8 cellular contexts compared by ENCODE assay signal in the genomic region with DNA sequence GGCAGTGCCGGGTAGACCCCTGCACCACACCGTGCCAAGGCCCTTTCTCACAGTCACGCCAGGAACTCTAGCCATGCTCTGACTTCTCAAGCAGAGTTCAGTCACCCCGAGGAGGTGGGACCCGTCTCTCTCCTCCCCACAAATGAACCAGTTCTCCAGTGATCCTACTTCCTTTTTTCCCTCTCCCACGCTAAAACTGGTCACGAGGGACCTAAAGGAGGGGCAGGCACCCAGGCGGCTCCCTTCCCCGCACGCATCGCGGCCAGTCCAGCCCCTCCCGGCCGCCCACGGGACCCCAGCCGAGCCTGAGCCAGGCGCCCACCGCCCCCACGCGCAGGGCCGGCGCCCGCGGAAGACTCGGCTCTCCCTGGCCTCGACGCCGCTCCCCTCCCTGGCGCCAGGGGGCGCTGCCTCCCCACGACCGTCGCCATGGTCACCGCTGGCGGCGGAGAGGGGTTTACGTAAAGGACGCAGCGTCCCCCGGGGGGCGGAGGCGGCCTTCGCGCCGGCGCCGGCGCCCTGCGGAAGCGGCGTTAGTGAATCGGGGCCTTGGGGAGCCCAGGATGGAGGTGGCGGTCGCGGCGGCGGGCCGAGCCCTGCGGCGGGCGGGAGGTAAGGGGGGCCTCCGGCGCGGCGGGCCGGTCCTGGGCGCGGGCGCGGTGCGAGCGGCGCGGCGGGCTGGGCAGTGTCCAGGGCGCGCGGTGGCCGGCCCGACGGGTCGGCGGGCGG. TPM values are rescaled to one million over a fixed set of nuclear protein-coding genes. Genes with fewer than 3 reads are reported as not detected.
DNase-seq lines count a peak whose midpoint lies in the region; ATAC-seq and TF ChIP-seq lines count a peak whose summit lies in the region.

A gene with protein sequence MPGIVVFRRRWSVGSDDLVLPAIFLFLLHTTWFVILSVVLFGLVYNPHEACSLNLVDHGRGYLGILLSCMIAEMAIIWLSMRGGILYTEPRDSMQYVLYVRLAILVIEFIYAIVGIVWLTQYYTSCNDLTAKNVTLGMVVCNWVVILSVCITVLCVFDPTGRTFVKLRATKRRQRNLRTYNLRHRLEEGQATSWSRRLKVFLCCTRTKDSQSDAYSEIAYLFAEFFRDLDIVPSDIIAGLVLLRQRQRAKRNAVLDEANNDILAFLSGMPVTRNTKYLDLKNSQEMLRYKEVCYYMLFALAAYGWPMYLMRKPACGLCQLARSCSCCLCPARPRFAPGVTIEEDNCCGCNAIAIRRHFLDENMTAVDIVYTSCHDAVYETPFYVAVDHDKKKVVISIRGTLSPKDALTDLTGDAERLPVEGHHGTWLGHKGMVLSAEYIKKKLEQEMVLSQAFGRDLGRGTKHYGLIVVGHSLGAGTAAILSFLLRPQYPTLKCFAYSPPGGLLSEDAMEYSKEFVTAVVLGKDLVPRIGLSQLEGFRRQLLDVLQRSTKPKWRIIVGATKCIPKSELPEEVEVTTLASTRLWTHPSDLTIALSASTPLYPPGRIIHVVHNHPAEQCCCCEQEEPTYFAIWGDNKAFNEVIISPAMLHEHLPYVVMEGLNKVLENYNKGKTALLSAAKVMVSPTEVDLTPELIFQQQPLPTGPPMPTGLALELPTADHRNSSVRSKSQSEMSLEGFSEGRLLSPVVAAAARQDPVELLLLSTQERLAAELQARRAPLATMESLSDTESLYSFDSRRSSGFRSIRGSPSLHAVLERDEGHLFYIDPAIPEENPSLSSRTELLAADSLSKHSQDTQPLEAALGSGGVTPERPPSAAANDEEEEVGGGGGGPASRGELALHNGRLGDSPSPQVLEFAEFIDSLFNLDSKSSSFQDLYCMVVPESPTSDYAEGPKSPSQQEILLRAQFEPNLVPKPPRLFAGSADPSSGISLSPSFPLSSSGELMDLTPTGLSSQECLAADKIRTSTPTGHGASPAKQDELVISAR (plus strand): TSS at position 499 of the 729 bp plus-strand sequence. CDS start 39,765 bp downstream, outside the sequence.

- H3K27ac Mint-ChIP-seq in activated naive CD4-positive, alpha-beta T cell treated with anti-CD3 and anti-CD28 coated beads for 36 hours = no peak within 1 kb of the TSS
- H3K27ac Mint-ChIP-seq in glutamatergic neuron (ENCODE audit: unreplicated experiment) = no peak within 1 kb of the TSS
- H3K27ac Mint-ChIP-seq in osteocyte (ENCODE audit: unreplicated experiment) = no peak within 1 kb of the TSS

- no peaks in the 10 kb centered on the region for H3K36me3 Mint-ChIP-seq in activated naive CD4-positive, alpha-beta T cell treated with anti-CD3 and anti-CD28 coated beads for 36 hours (ENCODE audit: low read depth)
- no peaks in the 10 kb centered on the region for H3K36me3 Mint-ChIP-seq in glutamatergic neuron (ENCODE audit: unreplicated experiment)
- no peaks in the 10 kb centered on the region for H3K36me3 Mint-ChIP-seq in osteocyte (ENCODE audit: unreplicated experiment)

- H3K9ac ChIP-seq in HUES48 (ENCODE audit: low read depth, low read length) = no peak within 1 kb of the TSS

- H3K27me3 ChIP-seq in HUES48 (ENCODE audit: control insufficient read depth, insufficient read depth, low read length) (peaks cover 18% of the 10 kb centered on the region), RWPE2 (ENCODE audit: insufficient read depth, poor library complexity, severe bottlenecking) (peaks cover 37% of the 10 kb centered on the region), thymus (ENCODE audit: control insufficient read depth, insufficient read depth) (peaks cover 29% of the 10 kb centered on the region)

- peaks cover 3% of the 10 kb centered on the region for H3K4me1 Mint-ChIP-seq in activated naive CD4-positive, alpha-beta T cell treated with anti-CD3 and anti-CD28 coated beads for 36 hours (ENCODE audit: low read depth)
- peaks cover 27% of the 10 kb centered on the region for H3K4me1 Mint-ChIP-seq in glutamatergic neuron (ENCODE audit: low read depth, unreplicated experiment)
- H3K4me1 Mint-ChIP-seq in osteocyte (ENCODE audit: unreplicated experiment) = peaks cover 8% of the 10 kb centered on the region

- CTCF ChIA-PET in activated naive CD4-positive, alpha-beta T cell treated with anti-CD3 and anti-CD28 coated beads for 36 hours (lab: Charles Lee) = interaction anchor here (1.1 to 2.2 kb wide), 5 partner anchors 15 to 138 kb away, joined by 3 to 37 read pairs (median 6); no protein-coding TSS in a partner anchor

- peak within 1 kb of the TSS; percentile 40 for H3K27ac ChIP-seq in HUES48 (ENCODE audit: low read depth, low read length)
- H3K27ac ChIP-seq in RWPE2 (ENCODE audit: poor library complexity, severe bottlenecking) = no peak within 1 kb of the TSS
- no peak within 1 kb of the TSS for H3K27ac ChIP-seq in thymus (ENCODE audit: low read depth)

- H3K36me3 ChIP-seq in HUES48 (ENCODE audit: control insufficient read depth, insufficient read depth, low read length) (no peaks in the 10 kb centered on the region), RWPE2 (ENCODE audit: low read depth) (no peaks in the 10 kb centered on the region), thymus (ENCODE audit: control insufficient read depth, insufficient read depth) (no peaks in the 10 kb centered on the region)

- 3% methylated on average over 84 of the region's 84 CpGs for WGBS in thymus

- H3K9me3 ChIP-seq in HUES48 (ENCODE audit: control insufficient read depth, insufficient read depth, low read length) (no peaks in the 10 kb centered on the region), RWPE2 (ENCODE audit: severe bottlenecking) (no peaks in the 10 kb centered on the region), thymus (ENCODE audit: control insufficient read depth) (no peaks in the 10 kb centered on the region)

- intact Hi-C loops in activated naive CD4-positive, alpha-beta T cell treated with anti-CD3 and anti-CD28 coated beads for 36 hours (cut with micrococcal nuclease) = loop anchor here (1.0 kb wide), 2 partner anchors 16 to 53 kb away; no protein-coding TSS in a partner anchor

- peak within 1 kb of the TSS; percentile 27 for H3K4me3 Mint-ChIP-seq in activated naive CD4-positive, alpha-beta T cell treated with anti-CD3 and anti-CD28 coated beads for 36 hours
- H3K4me3 Mint-ChIP-seq in glutamatergic neuron (ENCODE audit: unreplicated experiment) (peak within 1 kb of the TSS; percentile 82), osteocyte (ENCODE audit: unreplicated experiment) (peak within 1 kb of the TSS; percentile 32)

- no peaks in the 10 kb centered on the region for H3K9me3 Mint-ChIP-seq in activated naive CD4-positive, alpha-beta T cell treated with anti-CD3 and anti-CD28 coated beads for 36 hours
- H3K9me3 Mint-ChIP-seq in glutamatergic neuron (ENCODE audit: unreplicated experiment) (peaks cover 16% of the 10 kb centered on the region), osteocyte (ENCODE audit: unreplicated experiment) (no peaks in the 10 kb centered on the region)

- TF ChIP-seq CTCF in GM12864 (IDR thresholded peaks at IDR 0.05; ENCODE audit: low read depth, low read length, missing control alignments) = peak; percentile 83
- TF ChIP-seq CTCF in RWPE2 (IDR thresholded peaks at IDR 0.05; ENCODE audit: poor library complexity, severe bottlenecking) = peak; percentile 95
- peak; percentile 98 for TF ChIP-seq CTCF in glutamatergic neuron (IDR thresholded peaks at IDR 0.05; ENCODE audit: partially characterized antibody, unreplicated experiment)
- peak; percentile 99 for TF ChIP-seq CTCF in osteocyte (IDR thresholded peaks at IDR 0.05)

- peaks cover 6% of the 10 kb centered on the region for H3K27me3 Mint-ChIP-seq in activated naive CD4-positive, alpha-beta T cell treated with anti-CD3 and anti-CD28 coated beads for 36 hours (ENCODE audit: low read depth)
- H3K27me3 Mint-ChIP-seq in glutamatergic neuron (ENCODE audit: unreplicated experiment) = peaks cover 9% of the 10 kb centered on the region
- H3K27me3 Mint-ChIP-seq in osteocyte (ENCODE audit: unreplicated experiment) = peaks cover 26% of the 10 kb centered on the region

- H3K4me3 ChIP-seq in GM12864 (ENCODE audit: low read depth, low read length) (peak within 1 kb of the TSS; percentile 7; the same call in 1 of the 2 replicates), HUES48 (ENCODE audit: low read depth, low read length) (peak within 1 kb of the TSS; percentile 54; the same call in 1 of the 2 replicates), RWPE2 (ENCODE audit: severe bottlenecking) (peak within 1 kb of the TSS; percentile 37), thymus (ENCODE audit: low read length) (peak within 1 kb of the TSS; percentile 48)

- peak; percentile 10 for DNase-seq in GM12864 (ENCODE audit: low read depth)
- no peak for DNase-seq in RWPE2 (ENCODE audit: low spot score)
- peak; percentile 68 for DNase-seq in activated naive CD4-positive, alpha-beta T cell treated with anti-CD3 and anti-CD28 coated beads for 36 hours
- DNase-seq in glutamatergic neuron = peak; percentile 85
- DNase-seq in osteocyte (ENCODE audit: extremely low spot score, unreplicated experiment) = peak; percentile 92
- no peak for DNase-seq in DMS114 treated with DMSO at 0.1 percent for 48 hours (lab: John Stamatoyannopoulos, UW; ENCODE audit: unreplicated experiment)

- H3K4me1 ChIP-seq in HUES48 (ENCODE audit: control insufficient read depth, insufficient read depth, low read length) = peaks cover 10% of the 10 kb centered on the region; the same call in 1 of the 2 replicates
- H3K4me1 ChIP-seq in RWPE2 (ENCODE audit: insufficient read depth, poor library complexity, severe bottlenecking) = no peaks in the 10 kb centered on the region
- peaks cover 3% of the 10 kb centered on the region for H3K4me1 ChIP-seq in thymus (ENCODE audit: control insufficient read depth, insufficient read depth, low read length)

- peak; percentile 72 for ATAC-seq in RWPE2 (ENCODE audit: low read depth)

RNA-seq across cellular contexts. Expression of the gene that starts here (rescaled TPM):
- total RNA-seq in activated naive CD4-positive, alpha-beta T cell treated with anti-CD3 and anti-CD28 coated beads for 36 hours = under 1 TPM; 0.02 to 0.07 TPM
- total RNA-seq in glutamatergic neuron (ENCODE audit: unreplicated experiment) (9.6 TPM), osteocyte (5.1 TPM in 2 replicates)
- polyA plus RNA-seq in thymus = 0.43 TPM

Comparison
In these comparisons a context has a peak if more than half of its experiments do, and no peak if none do; other contexts are left out.
1. Peak in DNase-seq in activated naive CD4-positive, alpha-beta T cell treated with anti-CD3 and anti-CD28 coated beads for 36 hours; RNA of the gene not detected or under 1 TPM.
2. DNase-seq: peak in GM12864 (single experiment), glutamatergic neuron (single experiment) and osteocyte (single experiment); none in RWPE2 (single experiment) and DMS114 treated with DMSO at 0.1 percent for 48 hours (single experiment).
3. H3K4me3 Mint-ChIP-seq: peak in every context shown above with its lines; median percentile 82 in glutamatergic neuron; 32 in osteocyte; 27 in activated naive CD4-positive, alpha-beta T cell treated with anti-CD3 and anti-CD28 coated beads for 36 hours.
4. Peak in every context shown above with its lines, with median percentiles within 50 percentile points of each other: H3K4me3 ChIP-seq and CTCF ChIP-seq.